Comparison of ENCODE assay signal across 1 cellular context in the genomic region with DNA sequence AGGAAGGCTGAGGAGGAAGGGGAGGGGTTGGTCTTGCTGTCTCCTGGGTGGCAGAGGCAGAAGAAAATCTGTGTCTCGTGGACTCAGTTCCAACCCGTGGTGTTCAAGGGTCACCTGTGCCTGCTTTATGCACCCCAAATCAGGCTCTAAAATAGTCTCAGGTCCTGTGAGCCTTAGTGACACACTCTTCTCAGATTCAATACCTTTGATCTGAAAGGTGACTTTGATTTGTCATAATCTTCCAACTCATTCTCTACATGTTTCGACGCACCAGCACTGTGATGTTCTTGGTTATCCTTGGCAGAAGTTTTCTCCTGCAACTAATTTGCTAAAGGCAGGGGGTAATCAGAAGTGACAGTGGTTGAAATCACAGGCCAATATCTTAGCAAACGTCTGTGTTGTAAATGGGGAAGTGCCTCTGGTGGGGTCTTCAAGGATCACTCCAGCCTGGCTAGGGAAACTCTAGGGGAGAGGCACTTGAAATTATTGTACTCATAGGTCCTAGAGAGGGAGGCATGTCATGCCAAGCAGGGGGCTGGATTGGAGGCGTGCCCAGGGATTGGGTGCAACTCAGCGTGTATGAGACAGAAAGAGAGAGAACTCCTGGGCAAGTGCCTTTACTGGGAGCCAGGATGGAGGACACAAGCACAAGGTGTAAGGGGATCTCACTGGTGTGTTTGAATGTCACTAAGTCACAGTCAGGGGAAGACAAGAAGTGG.
TF ChIP-seq lines count a peak whose summit lies in the region.

No MANE protein-coding gene starts in this region.

TF ChIP-seq in HCT116, 20 proteins besides CTCF, POLR2A, EP300 and RAD21 (continued from another document):
- TF ChIP-seq SRF (IDR thresholded peaks at IDR 0.05; ENCODE audit: low read depth) (no peak), EGR1 (IDR thresholded peaks at IDR 0.05; ENCODE audit: low read depth) (no peak), CEBPB (IDR thresholded peaks at IDR 0.05; ENCODE audit: low read depth) (no peak)
